17 cellular contexts compared by ENCODE assay signal in the genomic region with DNA sequence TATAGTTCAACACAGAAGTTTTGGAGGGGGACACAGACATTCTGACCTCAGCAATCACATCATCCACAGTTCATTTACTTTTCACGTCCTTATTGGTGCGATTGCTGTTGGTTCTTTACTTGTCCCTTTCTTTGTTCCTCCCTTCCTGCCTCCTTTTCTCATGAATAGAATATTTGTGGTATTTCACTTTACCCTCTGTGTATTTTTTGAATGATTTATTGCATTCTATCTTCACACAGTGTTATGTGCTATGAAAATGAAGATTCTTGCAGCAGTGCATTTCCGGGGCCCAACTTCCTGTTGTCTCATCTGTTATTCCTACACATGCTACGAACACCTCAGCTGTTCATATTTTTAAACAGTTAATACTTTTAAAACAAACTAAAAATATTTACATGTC.
DNase-seq lines count a peak whose midpoint lies in the region; ATAC-seq and TF ChIP-seq lines count a peak whose summit lies in the region.
"Had no signal": no experiment of that assay in that cellular context is flagged by ENCODE, and none has a peak within 500 bp of the region (broad histone marks: within the 10 kb centered on the region; RNA-seq: fewer than 3 reads in every experiment).

No MANE protein-coding gene starts in this region.

- no peak overlapping the region for H3K9ac ChIP-seq in DND-41 (ENCODE audit: low read depth, low read length)

- H3K79me2 ChIP-seq in DND-41 (ENCODE audit: insufficient read depth, low read length) = no peaks in the 10 kb centered on the region

- H3K4me1 ChIP-seq in A673 (ENCODE audit: insufficient read depth, low read length, poor library complexity, severe bottlenecking) = peaks cover 45% of the 10 kb centered on the region
- peaks cover 4% of the 10 kb centered on the region for H3K4me1 ChIP-seq in DND-41 (ENCODE audit: insufficient read depth, low read length)
- H3K4me1 ChIP-seq in Caco-2 = no peaks in the 10 kb centered on the region
- no peaks in the 10 kb centered on the region for H3K4me1 ChIP-seq in BE2C

- H3K27ac ChIP-seq in A673 (ENCODE audit: low read depth, low read length, poor library complexity, severe bottlenecking) = peak overlapping the region; percentile 92
- 0 out of 2 replicates have a peak overlapping the region, but pooled peaks have one; percentile 13 for H3K27ac ChIP-seq in DND-41 (ENCODE audit: low read length)
- H3K27ac ChIP-seq: body of pancreas, right lobe of liver had no signal

- H3K9me3 ChIP-seq in A673 (ENCODE audit: low read depth, low read length, poor library complexity, severe bottlenecking) = no peaks in the 10 kb centered on the region
- H3K9me3 ChIP-seq in DND-41 (ENCODE audit: insufficient read depth, low read length, severe bottlenecking) = no peaks in the 10 kb centered on the region
- H3K9me3 ChIP-seq in T-helper 17 cell (ENCODE audit: control insufficient read depth, low read length, poor library complexity, severe bottlenecking) = no peaks in the 10 kb centered on the region
- H3K9me3 ChIP-seq in Caco-2 = no peaks in the 10 kb centered on the region
- no peaks in the 10 kb centered on the region for H3K9me3 ChIP-seq in BE2C
- H3K9me3 ChIP-seq: body of pancreas, right lobe of liver had no signal

- no peaks in the 10 kb centered on the region for H4K20me1 ChIP-seq in DND-41 (ENCODE audit: insufficient read depth, low read length)

- ATAC-seq in DND-41 (ENCODE audit: insufficient read depth, low read depth) (no peak), T-helper 17 cell (no peak), GM21360 (IDR thresholded peaks at IDR 0.05; ENCODE audit: unreplicated experiment) (no peak), HG02623 (IDR thresholded peaks at IDR 0.05; ENCODE audit: unreplicated experiment) (no peak)
- ATAC-seq: body of pancreas, HepG2, PC-3, right lobe of liver had no signal

- no peak overlapping the region for H3K4me2 ChIP-seq in DND-41 (ENCODE audit: insufficient read depth, low read length)

- H3K27me3 Mint-ChIP-seq in T-helper 17 cell (no peaks in the 10 kb centered on the region), Caco-2 (ENCODE audit: insufficient read depth, unreplicated experiment) (no peaks in the 10 kb centered on the region)

- H3K27me3 ChIP-seq in A673 (replicated peaks; ENCODE audit: insufficient read depth, low read depth, low read length, poor library complexity) (no peaks in the 10 kb centered on the region), DND-41 (ENCODE audit: insufficient read depth, low read length, poor library complexity) (no peaks in the 10 kb centered on the region), Caco-2 (replicated peaks; ENCODE audit: control insufficient read depth, insufficient read depth, low read length) (no peaks in the 10 kb centered on the region), BE2C (no peaks in the 10 kb centered on the region)
- H3K27me3 ChIP-seq: body of pancreas, right lobe of liver had no signal

- intact Hi-C loops in A673 (cut with micrococcal nuclease; ENCODE audit: unreplicated experiment) = no loop called here
- intact Hi-C loops in Caco-2 (cut with micrococcal nuclease; ENCODE audit: unreplicated experiment) = no loop called here

- CTCF ChIA-PET in A673 (lab: Charles Lee) = no interaction called here
- CTCF ChIA-PET in Caco-2 (lab: Charles Lee) = no interaction called here

- BruUV-seq in A673 (replicated peaks; lab: Mats Ljungman, UMichigan) (no TSS peak), Caco-2 (replicated peaks; lab: Mats Ljungman, UMichigan) (no TSS peak)

- DNase-seq in A673 (ENCODE audit: low spot score) (peak; percentile 63), DND-41 (no peak), T-helper 17 cell (no peak), iris pigment epithelial cell (ENCODE audit: low read depth) (peak; percentile 24), Caco-2 (no peak), BE2C (no peak)
- DNase-seq: activated effector memory CD4-positive, alpha-beta T cell treated with Interleukin-2 at 50 U/mL for 16 hours; body of pancreas; kidney glomerular epithelial cell; NCI-H2081 treated with DMSO at 0.1 percent for 48 hours; NCI-H526; PC-3; right lobe of liver; stimulated activated CD4-positive, alpha-beta T cell treated with anti-CD3 and anti-CD28 coated beads, Interleukin-2, amount 100 ng/mL, for 24 hours had no signal

- POLR2A ChIA-PET in A673 (lab: Charles Lee; ENCODE audit: low non-redundant PET) = no interaction called here
- POLR2A ChIA-PET in Caco-2 (lab: Charles Lee) = no interaction called here

- peak overlapping the region; percentile 44 for H3K27ac Mint-ChIP-seq in T-helper 17 cell
- H3K27ac Mint-ChIP-seq in Caco-2 (ENCODE audit: unreplicated experiment) = no peak overlapping the region

- H3K36me3 Mint-ChIP-seq in T-helper 17 cell (ENCODE audit: low read depth) (peaks cover 5% of the 10 kb centered on the region), Caco-2 (ENCODE audit: insufficient read depth, unreplicated experiment) (no peaks in the 10 kb centered on the region)

- peak overlapping the region; percentile 2 for H3K4me3 Mint-ChIP-seq in T-helper 17 cell
- H3K4me3 Mint-ChIP-seq in Caco-2 (ENCODE audit: unreplicated experiment) = no peak overlapping the region

- H2AFZ ChIP-seq in DND-41 (ENCODE audit: low read depth, low read length) = no peak overlapping the region

- H3K9me3 Mint-ChIP-seq in Caco-2 (ENCODE audit: unreplicated experiment) = no peaks in the 10 kb centered on the region

- H3K36me3 ChIP-seq in A673 (ENCODE audit: insufficient read depth, low read length, poor library complexity, severe bottlenecking) = peaks cover 3% of the 10 kb centered on the region
- no peaks in the 10 kb centered on the region for H3K36me3 ChIP-seq in DND-41 (ENCODE audit: insufficient read depth, low read length)
- no peaks in the 10 kb centered on the region; the same call in 1 of the 2 replicates for H3K36me3 ChIP-seq in Caco-2 (ENCODE audit: control insufficient read depth, insufficient read depth, low read length)
- no peaks in the 10 kb centered on the region; the same call in 1 of the 2 replicates for H3K36me3 ChIP-seq in BE2C
- H3K36me3 ChIP-seq: right lobe of liver had no signal

- TF ChIP-seq CTCF in A673 (conservative IDR thresholded peaks at IDR 0.05; ENCODE audit: low read depth, low read length) (no peak), DND-41 (IDR thresholded peaks at IDR 0.05; ENCODE audit: borderline replicate concordance, extremely low read depth, low read length, poor library complexity, severe bottlenecking) (no peak), Caco-2 (IDR thresholded peaks at IDR 0.05; ENCODE audit: insufficient read depth in 1 of 2, low read depth in 1 of 2, low read length in 1 of 2, severe bottlenecking in 1 of 2, unreplicated experiment in 1 of 2) (no peak), BE2C (IDR thresholded peaks at IDR 0.05; ENCODE audit: low read depth, low read length) (no peak)

- peaks cover 25% of the 10 kb centered on the region for H3K4me1 Mint-ChIP-seq in T-helper 17 cell
- H3K4me1 Mint-ChIP-seq in Caco-2 (ENCODE audit: low read depth, unreplicated experiment) = no peaks in the 10 kb centered on the region

- H3K4me3 ChIP-seq in A673 (ENCODE audit: low read depth, low read length, poor library complexity, severe bottlenecking) (no peak overlapping the region), DND-41 (ENCODE audit: low read depth in 1 of 2, low read length in 2 of 2) (no peak overlapping the region), Caco-2 (ENCODE audit: low read depth, low read length) (no peak overlapping the region), BE2C (ENCODE audit: low read depth, low read length) (no peak overlapping the region)
- H3K4me3 ChIP-seq: body of pancreas, right lobe of liver had no signal

Comparison
In these comparisons a context has a peak if more than half of its experiments do, and no peak if none do; other contexts are left out.
1. DNase-seq: peak in A673 (single experiment) and iris pigment epithelial cell (single experiment); none in DND-41 (single experiment), T-helper 17 cell (0 of 3), Caco-2 (0 of 2) and BE2C (single experiment).